In genomic region chr2:217835931-217836881, GRCh38 we compare ENCODE assay signal across 8 cellular contexts.
DNase-seq lines count a peak whose midpoint lies in the region; TF ChIP-seq lines count a peak whose summit lies in the region.

No MANE protein-coding gene starts in this region.

- peaks cover 19% of the 10 kb centered on the region for H3K4me1 Mint-ChIP-seq in CD14-positive monocyte

- H3K4me3 Mint-ChIP-seq in CD14-positive monocyte, result no peak overlapping the region

- no peak for TF ChIP-seq CTCF in CD14-positive monocyte (IDR thresholded peaks at IDR 0.05)

- H3K36me3 Mint-ChIP-seq in CD14-positive monocyte, result peaks cover 11 to 20% of the 10 kb centered on the region in 2 donors

- peaks cover 0 to 6% (median 2%) of the 10 kb centered on the region in 3 donors for H3K27me3 Mint-ChIP-seq in CD14-positive monocyte (ENCODE audit: low read depth in 3 of 3)

- H3K9me3 Mint-ChIP-seq in CD14-positive monocyte, result peaks cover 0 to 3% (median 0%) of the 10 kb centered on the region in 7 donors

- peak overlapping the region in 1 of 7 donors; percentile 75 for H3K27ac Mint-ChIP-seq in CD14-positive monocyte

- intact Hi-C loops in CD14-positive monocyte (cut with micrococcal nuclease), result no loop called here

- DNase-seq in M059J (ENCODE audit: low read depth) (peak; percentile 54), left kidney (ENCODE audit: low read depth, low spot score) (peak; percentile 78), substantia nigra (lab: John Stamatoyannopoulos, UW) (peak in 1 of 49 donors; percentile 10), CD14-positive monocyte (ENCODE audit: low spot score) (no peak), OCI-M1 (lab: John Stamatoyannopoulos, UW) (no peak)
- no peak for DNase-seq in activated CD4-positive, alpha-beta T cell treated with anti-CD3 and anti-CD28 coated beads, Interleukin-2, amount 50 U/mL, for 48 hours
- no peak for DNase-seq in stimulated activated naive CD4-positive, alpha-beta T cell treated with Interleukin-2 at 50 U/mL for 16 hours (lab: John Stamatoyannopoulos, UW)

- H3K27ac ChIP-seq in cingulate gyrus (ENCODE audit: low read depth, low read length), result peak overlapping the region; percentile 8
- peak overlapping the region; percentile 54 for H3K27ac ChIP-seq in substantia nigra (ENCODE audit: low read depth, low read length, poor library complexity, severe bottlenecking)

Comparison
In these comparisons a context has a peak if more than half of its experiments do, and no peak if none do; other contexts are left out.
1. DNase-seq: peak in M059J (single experiment) and left kidney (single experiment); none in CD14-positive monocyte (single experiment), activated CD4-positive, alpha-beta T cell treated with anti-CD3 and anti-CD28 coated beads, Interleukin-2, amount 50 U/mL, for 48 hours (0 of 2), OCI-M1 (single experiment) and stimulated activated naive CD4-positive, alpha-beta T cell treated with Interleukin-2 at 50 U/mL for 16 hours (single experiment).